In genomic region chr22:32202161-32202538, GRCh38 we compare ENCODE assay signal across 1 cellular context.
TF ChIP-seq lines count a peak whose summit lies in the region.

No MANE protein-coding gene starts in this region.

TF ChIP-seq in A549, 52 proteins besides CTCF, POLR2A, EP300 and RAD21 (continued from another document):
- TF ChIP-seq ZSCAN20 (CRISPR knock-in tag; IDR thresholded peaks at IDR 0.05) (no peak), RFX5 (IDR thresholded peaks at IDR 0.05) (no peak), MAZ (IDR thresholded peaks at IDR 0.05; ENCODE audit: borderline replicate concordance, low read depth, low read length) (no peak)
TF ChIP-seq in A549: peak in this region for 0.
